Comparison of ENCODE assay signal across 1 cellular context in the genomic region with DNA sequence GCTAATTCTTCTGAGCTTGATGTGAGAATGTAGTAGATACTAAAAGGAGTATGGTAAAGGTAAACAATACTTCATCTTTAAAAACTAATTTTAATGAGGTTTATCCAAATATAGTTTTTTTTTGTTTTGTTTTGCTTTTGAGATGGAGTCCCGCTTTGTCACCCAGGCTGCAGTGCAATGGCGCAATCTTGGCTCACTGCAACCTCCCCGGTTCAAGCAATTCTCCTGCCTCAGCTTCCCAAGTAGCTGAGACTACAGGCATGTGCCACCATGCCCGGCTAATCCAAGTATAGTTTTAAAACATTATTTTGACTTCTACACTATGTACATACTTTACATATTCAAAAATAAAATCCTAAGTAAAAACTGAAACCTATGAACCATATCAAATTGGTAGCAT.
TF ChIP-seq lines count a peak whose summit lies in the region.

No MANE protein-coding gene starts in this region.

TF ChIP-seq in IMR-90, 13 proteins besides CTCF, POLR2A, EP300 and RAD21 (continued from another document):
- 0 out of 2 replicates have a peak, but pooled peaks have one; percentile 6 for TF ChIP-seq CEBPB (IDR thresholded peaks at IDR 0.05; ENCODE audit: low read depth, low read length)
- TF ChIP-seq MAFK (IDR thresholded peaks at IDR 0.05; ENCODE audit: low read depth, low read length), result no peak
- no peak for TF ChIP-seq MAZ (IDR thresholded peaks at IDR 0.05; ENCODE audit: borderline replicate concordance, low read depth, low read length)
- TF ChIP-seq, protein P1, sequence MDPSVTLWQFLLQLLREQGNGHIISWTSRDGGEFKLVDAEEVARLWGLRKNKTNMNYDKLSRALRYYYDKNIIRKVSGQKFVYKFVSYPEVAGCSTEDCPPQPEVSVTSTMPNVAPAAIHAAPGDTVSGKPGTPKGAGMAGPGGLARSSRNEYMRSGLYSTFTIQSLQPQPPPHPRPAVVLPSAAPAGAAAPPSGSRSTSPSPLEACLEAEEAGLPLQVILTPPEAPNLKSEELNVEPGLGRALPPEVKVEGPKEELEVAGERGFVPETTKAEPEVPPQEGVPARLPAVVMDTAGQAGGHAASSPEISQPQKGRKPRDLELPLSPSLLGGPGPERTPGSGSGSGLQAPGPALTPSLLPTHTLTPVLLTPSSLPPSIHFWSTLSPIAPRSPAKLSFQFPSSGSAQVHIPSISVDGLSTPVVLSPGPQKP (IDR thresholded peaks at IDR 0.05; ENCODE audit: borderline replicate concordance, low read depth, low read length), result no peak
- no peak for TF ChIP-seq RCOR1 (IDR thresholded peaks at IDR 0.05; ENCODE audit: insufficient replicate concordance, low read length)
